ENCODE assay signal across 1 cellular context in the genomic region with DNA sequence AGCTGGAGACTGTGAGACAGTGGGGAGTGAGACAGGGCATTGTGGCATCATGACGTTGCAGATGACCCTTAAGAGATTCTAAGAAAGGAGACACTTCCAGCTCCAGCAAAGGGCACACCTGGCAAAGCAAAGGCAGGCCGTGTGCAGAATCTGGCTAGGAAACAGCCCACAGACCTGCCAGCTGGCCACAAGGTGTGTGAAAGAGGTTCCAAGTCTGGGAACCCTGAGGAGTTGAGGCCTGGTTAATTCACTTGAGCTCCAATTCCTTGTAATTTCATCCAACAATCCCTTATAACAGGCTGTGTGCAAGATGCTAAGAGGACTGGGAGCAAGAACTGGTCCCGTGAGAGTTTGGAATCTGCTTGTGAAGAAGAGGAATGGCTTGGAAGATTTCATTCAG.
TF ChIP-seq lines count a peak whose summit lies in the region.

No MANE protein-coding gene starts in this region.

TF ChIP-seq in H1, 55 proteins besides CTCF, POLR2A, EP300 and RAD21 (continued from another document):
- TF ChIP-seq CBX8 (IDR thresholded peaks at IDR 0.05; ENCODE audit: borderline replicate concordance, low read depth, low read length) (no peak), BRCA1 (IDR thresholded peaks at IDR 0.05; ENCODE audit: low read depth, low read length) (no peak), SP4 (IDR thresholded peaks at IDR 0.05; ENCODE audit: low read length) (no peak), TBP (IDR thresholded peaks at IDR 0.05; ENCODE audit: low read depth, low read length) (no peak), GABPA (IDR thresholded peaks at IDR 0.05; ENCODE audit: borderline replicate concordance, insufficient read depth, low read length) (no peak)
- TF ChIP-seq, protein P1, sequence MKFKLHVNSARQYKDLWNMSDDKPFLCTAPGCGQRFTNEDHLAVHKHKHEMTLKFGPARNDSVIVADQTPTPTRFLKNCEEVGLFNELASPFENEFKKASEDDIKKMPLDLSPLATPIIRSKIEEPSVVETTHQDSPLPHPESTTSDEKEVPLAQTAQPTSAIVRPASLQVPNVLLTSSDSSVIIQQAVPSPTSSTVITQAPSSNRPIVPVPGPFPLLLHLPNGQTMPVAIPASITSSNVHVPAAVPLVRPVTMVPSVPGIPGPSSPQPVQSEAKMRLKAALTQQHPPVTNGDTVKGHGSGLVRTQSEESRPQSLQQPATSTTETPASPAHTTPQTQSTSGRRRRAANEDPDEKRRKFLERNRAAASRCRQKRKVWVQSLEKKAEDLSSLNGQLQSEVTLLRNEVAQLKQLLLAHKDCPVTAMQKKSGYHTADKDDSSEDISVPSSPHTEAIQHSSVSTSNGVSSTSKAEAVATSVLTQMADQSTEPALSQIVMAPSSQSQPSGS (IDR thresholded peaks at IDR 0.05; ENCODE audit: low read length): no peak
TF ChIP-seq in H1: peak in this region for 0.
